ENCODE assay signal across 14 cellular contexts in the genomic region with DNA sequence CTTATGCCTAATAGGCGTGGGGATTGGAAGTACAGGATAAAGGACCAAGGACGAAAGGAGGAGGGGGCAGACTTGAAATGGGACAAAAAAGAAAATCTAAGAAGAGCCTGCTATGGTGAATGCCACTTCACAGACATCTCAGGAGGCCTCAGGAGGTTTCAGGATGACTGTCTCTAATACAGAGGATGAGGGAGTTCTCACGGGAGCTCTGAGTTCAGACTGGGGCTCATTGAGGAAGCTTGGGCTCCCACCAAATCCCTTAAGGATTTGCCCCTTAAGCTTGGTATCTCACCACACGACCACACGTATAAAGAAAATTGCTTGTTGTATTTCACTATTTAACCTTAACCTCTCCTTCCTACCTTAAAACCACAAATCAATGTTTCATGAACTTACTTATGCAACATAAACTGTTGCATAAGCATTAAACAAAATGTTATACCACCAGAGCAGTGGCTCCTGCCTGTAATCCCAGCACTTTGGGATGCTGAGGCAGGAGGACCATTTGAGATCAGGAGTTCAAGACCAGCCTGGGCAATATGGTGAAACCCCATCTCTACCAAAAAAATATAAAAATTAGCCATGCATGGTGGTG. TPM values are rescaled to one million over a fixed set of nuclear protein-coding genes. Genes with fewer than 3 reads are reported as not detected.
A peak's percentile ranks its signal among the peaks of the same experiment; 100 is the strongest.
DNase-seq lines count a peak whose midpoint lies in the region; ATAC-seq, FAIRE-seq and TF ChIP-seq lines count a peak whose summit lies in the region.
"Had no signal": no experiment of that assay in that cellular context is flagged by ENCODE, and none has a peak within 500 bp of the region (broad histone marks: within the 10 kb centered on the region; RNA-seq: fewer than 3 reads in every experiment).

No MANE protein-coding gene starts in this region.

- no peaks in the 10 kb centered on the region for H3K36me3 Mint-ChIP-seq in stimulated activated memory B cell treated with anti-CD40 and anti-IgM and Interleukin-4, amounts not matched to agents 10 μg/mL and 1 μg/mL and 100 μg/mL, for 72 hours

- H3K27ac Mint-ChIP-seq in stimulated activated memory B cell treated with anti-CD40 and anti-IgM and Interleukin-4, amounts not matched to agents 10 μg/mL and 1 μg/mL and 100 μg/mL, for 72 hours = no peak overlapping the region
- H3K27ac Mint-ChIP-seq: HFFc6 had no signal

- DNase-seq in right atrium auricular region (ENCODE audit: low spot score) (peak; percentile 7), cardiac septum (ENCODE audit: low spot score) (no peak), HTR-8/SVneo (ENCODE audit: insufficient read length, low spot score) (no peak), left ventricle myocardium inferior (no peak), foreskin keratinocyte (no peak)
- DNase-seq: activated effector memory CD4-positive, alpha-beta T cell treated with anti-CD3 and anti-CD28 coated beads, Interleukin-2, amount 50 U/mL, for 16 hours; dermis blood vessel endothelial cell; head of caudate nucleus; HFFc6; mesenchymal stem cell; NCI-H1417 treated with DMSO at 0.1 percent for 48 hours had no signal

- FAIRE-seq in HTR-8/SVneo (lab: Jason Lieb, UNC) = no peak

- H3K4me3 ChIP-seq in right atrium auricular region (no peak overlapping the region), left ventricle myocardium inferior (no peak overlapping the region)

- H3K4me1 ChIP-seq in right atrium auricular region = no peaks in the 10 kb centered on the region
- no peaks in the 10 kb centered on the region for H3K4me1 ChIP-seq in left ventricle myocardium inferior
- no peaks in the 10 kb centered on the region for H3K4me1 ChIP-seq in foreskin keratinocyte

- H3K27me3 ChIP-seq in right atrium auricular region (no peaks in the 10 kb centered on the region), left ventricle myocardium inferior (ENCODE audit: low read depth) (no peaks in the 10 kb centered on the region), foreskin keratinocyte (no peaks in the 10 kb centered on the region)

- H3K4me3 Mint-ChIP-seq in stimulated activated memory B cell treated with anti-CD40 and anti-IgM and Interleukin-4, amounts not matched to agents 10 μg/mL and 1 μg/mL and 100 μg/mL, for 72 hours = no peak overlapping the region
- H3K4me3 Mint-ChIP-seq: HFFc6 had no signal

- no peaks in the 10 kb centered on the region for H3K27me3 Mint-ChIP-seq in stimulated activated memory B cell treated with anti-CD40 and anti-IgM and Interleukin-4, amounts not matched to agents 10 μg/mL and 1 μg/mL and 100 μg/mL, for 72 hours

- intact Hi-C loops in cardiac septum (cut with DNase I) (no loop called here), left ventricle myocardium inferior (cut with micrococcal nuclease) (no loop called here)

- ATAC-seq in GM21529 (IDR thresholded peaks at IDR 0.05; ENCODE audit: unreplicated experiment) = peak; percentile 97
- ATAC-seq in HG03108 (IDR thresholded peaks at IDR 0.05; ENCODE audit: unreplicated experiment) = peak; percentile 80
- peak; percentile 78 for ATAC-seq in stimulated activated memory B cell treated with anti-CD40 and anti-IgM and Interleukin-4, amounts not matched to agents 10 μg/mL and 1 μg/mL and 100 μg/mL, for 72 hours
- no peak for ATAC-seq in foreskin keratinocyte

- H3K9me3 ChIP-seq in right atrium auricular region (no peaks in the 10 kb centered on the region), left ventricle myocardium inferior (replicated peaks) (no peaks in the 10 kb centered on the region)

- H3K27ac ChIP-seq in right atrium auricular region (no peak overlapping the region), left ventricle myocardium inferior (replicated peaks) (no peak overlapping the region), foreskin keratinocyte (no peak overlapping the region)

- H3K4me1 Mint-ChIP-seq in stimulated activated memory B cell treated with anti-CD40 and anti-IgM and Interleukin-4, amounts not matched to agents 10 μg/mL and 1 μg/mL and 100 μg/mL, for 72 hours = peaks cover 11% of the 10 kb centered on the region

- H3K36me3 ChIP-seq in right atrium auricular region (no peaks in the 10 kb centered on the region), left ventricle myocardium inferior (no peaks in the 10 kb centered on the region)

- TF ChIP-seq CTCF in right atrium auricular region (IDR thresholded peaks at IDR 0.05) (no peak), left ventricle myocardium inferior (IDR thresholded peaks at IDR 0.05; ENCODE audit: borderline replicate concordance) (no peak), foreskin keratinocyte (conservative IDR thresholded peaks at IDR 0.05) (no peak)

- no peaks in the 10 kb centered on the region for H3K9me3 Mint-ChIP-seq in stimulated activated memory B cell treated with anti-CD40 and anti-IgM and Interleukin-4, amounts not matched to agents 10 μg/mL and 1 μg/mL and 100 μg/mL, for 72 hours
- H3K9me3 Mint-ChIP-seq: HFFc6 had no signal

RNA-seq across cellular contexts. Expression of gene SLC30A1, which starts 12.4 kb away (rescaled TPM):
- total RNA-seq in right atrium auricular region (10 to 100 TPM; 10.5 to 13.1 TPM), cardiac septum (16.3 TPM), left ventricle myocardium inferior (11.5 TPM), foreskin keratinocyte (19.7 and 22.1 TPM in 2 replicates)
- 6.0 and 6.2 TPM in 2 replicates for polyA plus RNA-seq in foreskin keratinocyte
